8 cellular contexts compared by ENCODE assay signal in the genomic region with DNA sequence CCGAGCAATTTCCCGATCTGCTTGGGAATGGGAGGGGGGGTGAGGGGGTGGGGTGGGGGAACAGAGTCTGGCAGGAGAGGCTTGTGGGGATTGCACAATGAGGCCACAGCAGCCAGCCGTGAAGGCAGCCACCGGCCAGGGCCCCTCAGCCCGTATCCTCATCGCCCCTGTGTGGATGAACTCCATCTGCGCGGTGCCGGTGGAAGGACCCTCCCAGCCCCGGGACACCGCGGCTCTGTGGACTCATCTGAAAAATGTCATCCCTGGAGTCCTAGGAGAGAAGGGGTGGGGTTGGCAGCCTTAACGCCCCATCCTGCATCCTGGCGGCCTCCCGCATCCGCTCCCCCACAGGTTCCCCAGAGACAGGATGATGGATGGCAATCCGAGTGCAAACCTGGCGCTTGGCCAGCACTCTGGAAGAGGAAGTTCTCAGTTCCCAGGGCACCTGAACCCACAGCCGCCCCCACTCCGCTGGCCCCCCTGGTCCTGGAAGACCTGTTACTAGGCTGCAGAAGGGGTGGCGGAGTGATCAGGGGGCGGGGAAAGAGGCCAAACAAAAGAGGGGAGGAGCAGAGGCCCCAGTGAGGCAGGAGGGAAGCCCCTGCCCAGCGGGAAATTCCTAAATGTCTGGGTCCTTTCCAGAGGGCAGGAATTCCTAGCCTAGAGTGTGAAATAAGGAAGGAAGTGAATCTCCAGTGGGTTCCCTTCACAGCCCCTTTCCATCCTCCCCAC. TPM values are rescaled to one million over a fixed set of nuclear protein-coding genes. Genes with fewer than 3 reads are reported as not detected.
DNase-seq lines count a peak whose midpoint lies in the region; ATAC-seq, FAIRE-seq and TF ChIP-seq lines count a peak whose summit lies in the region.

No MANE protein-coding gene starts in this region.

- no peak overlapping the region for H3K9ac ChIP-seq in endodermal cell (ENCODE audit: extremely low read depth, low read length, poor library complexity, severe bottlenecking)

- intact Hi-C loops in A673 (cut with micrococcal nuclease; ENCODE audit: unreplicated experiment), result no loop called here

- H3K27me3 ChIP-seq in A673 (replicated peaks; ENCODE audit: insufficient read depth, low read depth, low read length, poor library complexity) (no peaks in the 10 kb centered on the region), endodermal cell (ENCODE audit: control insufficient read depth, insufficient read depth, low read length, poor library complexity, severe bottlenecking) (no peaks in the 10 kb centered on the region), mononuclear cell (ENCODE audit: insufficient read depth, low read length) (peaks cover 9% of the 10 kb centered on the region)

- FAIRE-seq in HTR-8/SVneo (lab: Jason Lieb, UNC), result peak; percentile 80

- H3K4me3 Mint-ChIP-seq in endodermal cell, result peak overlapping the region; percentile 41
- no peak overlapping the region for H3K4me3 Mint-ChIP-seq in activated CD4-positive, alpha-beta memory T cell treated with anti-CD3 and anti-CD28 coated beads, Interleukin-2, amount 10 ng/mL, durations not matched to agents 7 days and 5 days

- no peaks in the 10 kb centered on the region for H3K36me3 Mint-ChIP-seq in endodermal cell (ENCODE audit: low read depth)
- H3K36me3 Mint-ChIP-seq in activated CD4-positive, alpha-beta memory T cell treated with anti-CD3 and anti-CD28 coated beads, Interleukin-2, amount 10 ng/mL, durations not matched to agents 7 days and 5 days (ENCODE audit: low read depth), result no peaks in the 10 kb centered on the region

- H3K4me3 ChIP-seq in A673 (ENCODE audit: low read depth, low read length, poor library complexity, severe bottlenecking) (no peak overlapping the region), endodermal cell (ENCODE audit: low read length) (no peak overlapping the region), mononuclear cell (ENCODE audit: low read length) (peak overlapping the region; percentile 45)

- H3K27ac ChIP-seq in A673 (ENCODE audit: low read depth, low read length, poor library complexity, severe bottlenecking) (peak overlapping the region; percentile 41), endodermal cell (ENCODE audit: low read depth, low read length) (peak overlapping the region; percentile 94)

- no peaks in the 10 kb centered on the region for H3K36me3 ChIP-seq in A673 (ENCODE audit: insufficient read depth, low read length, poor library complexity, severe bottlenecking)
- no peaks in the 10 kb centered on the region for H3K36me3 ChIP-seq in endodermal cell (ENCODE audit: control insufficient read depth, insufficient read depth, low read length)

- H3K9me3 ChIP-seq in A673 (ENCODE audit: low read depth, low read length, poor library complexity, severe bottlenecking) (no peaks in the 10 kb centered on the region), endodermal cell (ENCODE audit: control insufficient read depth, low read length) (no peaks in the 10 kb centered on the region), mononuclear cell (ENCODE audit: low read depth, low read length) (no peaks in the 10 kb centered on the region)

- H3K9me3 Mint-ChIP-seq in endodermal cell, result no peaks in the 10 kb centered on the region
- no peaks in the 10 kb centered on the region for H3K9me3 Mint-ChIP-seq in activated CD4-positive, alpha-beta memory T cell treated with anti-CD3 and anti-CD28 coated beads, Interleukin-2, amount 10 ng/mL, durations not matched to agents 7 days and 5 days

- H3K27me3 Mint-ChIP-seq in endodermal cell (ENCODE audit: insufficient read depth), result peaks cover 33% of the 10 kb centered on the region
- H3K27me3 Mint-ChIP-seq in activated CD4-positive, alpha-beta memory T cell treated with anti-CD3 and anti-CD28 coated beads, Interleukin-2, amount 10 ng/mL, durations not matched to agents 7 days and 5 days, result peaks cover 26% of the 10 kb centered on the region

- TF ChIP-seq CTCF in A673 (conservative IDR thresholded peaks at IDR 0.05; ENCODE audit: low read depth, low read length) (no peak), endodermal cell (conservative IDR thresholded peaks at IDR 0.05) (no peak)

- CTCF ChIA-PET in A673 (lab: Charles Lee), result no interaction called here
- CTCF ChIA-PET in activated CD4-positive, alpha-beta memory T cell treated with anti-CD3 and anti-CD28 coated beads, Interleukin-2, amount 10 ng/mL, durations not matched to agents 7 days and 5 days (lab: Charles Lee), result interaction anchor here (1.0 kb wide), 1 partner anchor 17 kb away, joined by 3 read pairs; no protein-coding TSS in a partner anchor

- H3K4me1 Mint-ChIP-seq in endodermal cell, result peaks cover 11% of the 10 kb centered on the region
- peaks cover 2% of the 10 kb centered on the region for H3K4me1 Mint-ChIP-seq in activated CD4-positive, alpha-beta memory T cell treated with anti-CD3 and anti-CD28 coated beads, Interleukin-2, amount 10 ng/mL, durations not matched to agents 7 days and 5 days

- POLR2A ChIA-PET in A673 (lab: Charles Lee; ENCODE audit: low non-redundant PET), result no interaction called here
- POLR2A ChIA-PET in activated CD4-positive, alpha-beta memory T cell treated with anti-CD3 and anti-CD28 coated beads, Interleukin-2, amount 10 ng/mL, durations not matched to agents 7 days and 5 days (lab: Charles Lee), result no interaction called here

- BruUV-seq in A673 (replicated peaks; lab: Mats Ljungman, UMichigan), result no TSS peak

- H3K4me1 ChIP-seq in A673 (ENCODE audit: insufficient read depth, low read length, poor library complexity, severe bottlenecking), result peaks cover 24% of the 10 kb centered on the region
- H3K4me1 ChIP-seq in endodermal cell (ENCODE audit: control insufficient read depth, insufficient read depth, low read length), result no peaks in the 10 kb centered on the region
- peaks cover 79% of the 10 kb centered on the region for H3K4me1 ChIP-seq in mononuclear cell (ENCODE audit: insufficient read depth, low read length)

- H3K27ac Mint-ChIP-seq in endodermal cell, result no peak overlapping the region
- H3K27ac Mint-ChIP-seq in activated CD4-positive, alpha-beta memory T cell treated with anti-CD3 and anti-CD28 coated beads, Interleukin-2, amount 10 ng/mL, durations not matched to agents 7 days and 5 days, result no peak overlapping the region

- DNase-seq in A673 (ENCODE audit: low spot score), result peak; percentile 84
- DNase-seq in HTR-8/SVneo (ENCODE audit: insufficient read length, low spot score), result peak; percentile 78
- DNase-seq in NOMO-1 treated with DMSO at 0.1 percent for 48 hours (lab: John Stamatoyannopoulos, UW; ENCODE audit: unreplicated experiment), result peak; percentile 86
- DNase-seq in endodermal cell, result peak; percentile 91
- no peak for DNase-seq in activated CD4-positive, alpha-beta memory T cell treated with anti-CD3 and anti-CD28 coated beads, Interleukin-2, amount 10 ng/mL, durations not matched to agents 7 days and 5 days
- DNase-seq in activated CD4-positive, alpha-beta T cell treated with anti-CD3 and anti-CD28 coated beads for 4 hours, result no peak

- no peak for ATAC-seq in GM19328 (IDR thresholded peaks at IDR 0.05; ENCODE audit: unreplicated experiment)

- 26 to 51% methylated on average over 18 to 22 of the region's 23 CpGs for WGBS in endodermal cell (ENCODE audit: insufficient coverage in 1 of 2, insufficient read length in 1 of 2), 2 experiments

RNA-seq across cellular contexts. Expression of a gene that starts 1.2 kb away (rescaled TPM):
- total RNA-seq in A673 (2021), result 5.5 and 7.0 TPM in 2 replicates
- total RNA-seq in endodermal cell, result 10 to 100 TPM; 16.8 to 19.4 TPM
- polyA plus RNA-seq in endodermal cell (2013, experiment 1 of 2), result 57.6 TPM
- polyA plus RNA-seq in endodermal cell (2013, experiment 2 of 2), result 59.4 TPM
- total RNA-seq in mononuclear cell, result 410 TPM
- under 1 TPM; 0.20 to 0.50 TPM for total RNA-seq in activated CD4-positive, alpha-beta memory T cell treated with anti-CD3 and anti-CD28 coated beads, Interleukin-2, amount 10 ng/mL, durations not matched to agents 7 days and 5 days

RNA-seq across cellular contexts. Expression of a gene that starts 27.5 kb away (rescaled TPM):
- total RNA-seq in A673 (2021) (not detected in 2 replicates), endodermal cell (1 to 10 TPM; 2.5 to 3.6 TPM), mononuclear cell (not detected)
- 0.21 TPM for polyA plus RNA-seq in endodermal cell (2013, experiment 1 of 2)
- polyA plus RNA-seq in endodermal cell (2013, experiment 2 of 2), result not detected
- total RNA-seq in activated CD4-positive, alpha-beta memory T cell treated with anti-CD3 and anti-CD28 coated beads, Interleukin-2, amount 10 ng/mL, durations not matched to agents 7 days and 5 days, result not detected

RNA-seq across cellular contexts. Expression of a gene that starts 38.0 kb away (rescaled TPM):
- total RNA-seq in A673 (2021), result 0.99 and 2.3 TPM in 2 replicates
- total RNA-seq in endodermal cell, result not detected
- not detected for polyA plus RNA-seq in endodermal cell (2013, experiment 1 of 2)
- polyA plus RNA-seq in endodermal cell (2013, experiment 2 of 2), result not detected
- total RNA-seq in mononuclear cell, result not detected
- not detected for total RNA-seq in activated CD4-positive, alpha-beta memory T cell treated with anti-CD3 and anti-CD28 coated beads, Interleukin-2, amount 10 ng/mL, durations not matched to agents 7 days and 5 days

Comparison
In these comparisons a context has a peak if more than half of its experiments do, and no peak if none do; other contexts are left out.
1. DNase-seq: peak in A673 (single experiment), HTR-8/SVneo (single experiment), NOMO-1 treated with DMSO at 0.1 percent for 48 hours (single experiment) and endodermal cell (single experiment); none in activated CD4-positive, alpha-beta memory T cell treated with anti-CD3 and anti-CD28 coated beads, Interleukin-2, amount 10 ng/mL, durations not matched to agents 7 days and 5 days (single experiment) and activated CD4-positive, alpha-beta T cell treated with anti-CD3 and anti-CD28 coated beads for 4 hours (0 of 2).
2. RNA of a gene that starts 1.2 kb away (total RNA-seq): 410 TPM in mononuclear cell (single experiment); 16.8 to 19.4 TPM in endodermal cell, 5.5 to 7.0 TPM in A673 and 0.20 to 0.50 TPM in activated CD4-positive, alpha-beta memory T cell treated with anti-CD3 and anti-CD28 coated beads, Interleukin-2, amount 10 ng/mL, durations not matched to agents 7 days and 5 days; every median in the first group is over 10 times any median in the second.